7 cellular contexts compared by ENCODE assay signal in genomic region chr6:102619585-102619984, GRCh38.
DNase-seq lines count a peak whose midpoint lies in the region; TF ChIP-seq lines count a peak whose summit lies in the region.

No MANE protein-coding gene starts in this region.

- H3K9ac ChIP-seq in Karpas-422 (ENCODE audit: low read length): peak overlapping the region; percentile 52

- peaks cover 19% of the 10 kb centered on the region for H3K4me1 ChIP-seq in Karpas-422 (ENCODE audit: low read length)

- no peaks in the 10 kb centered on the region for H3K9me3 ChIP-seq in Karpas-422 (ENCODE audit: low read length)

- H3K27ac Mint-ChIP-seq in nephron progenitor cell: no peak overlapping the region
- H3K27ac Mint-ChIP-seq in activated CD4-positive, alpha-beta memory T cell treated with anti-CD3 and anti-CD28 coated beads, Interleukin-2, amount 10 ng/mL, durations not matched to agents 7 days and 5 days: no peak overlapping the region

- H3K9me3 Mint-ChIP-seq in nephron progenitor cell: peaks cover 9% of the 10 kb centered on the region
- no peaks in the 10 kb centered on the region for H3K9me3 Mint-ChIP-seq in activated CD4-positive, alpha-beta memory T cell treated with anti-CD3 and anti-CD28 coated beads, Interleukin-2, amount 10 ng/mL, durations not matched to agents 7 days and 5 days

- DNase-seq in GM13977 (ENCODE audit: low spot score): peak; percentile 2
- DNase-seq in Karpas-422: peak; percentile 82
- DNase-seq in amniotic stem cell (lab: John Stamatoyannopoulos, UW): peak; percentile 7
- DNase-seq in nephron progenitor cell: no peak
- DNase-seq in substantia nigra (lab: John Stamatoyannopoulos, UW): no peak
- no peak for DNase-seq in activated CD4-positive, alpha-beta memory T cell treated with anti-CD3 and anti-CD28 coated beads, Interleukin-2, amount 10 ng/mL, durations not matched to agents 7 days and 5 days
- DNase-seq in islet precursor cell: no peak

- H3K4me3 ChIP-seq in Karpas-422 (ENCODE audit: low read length): no peak overlapping the region

- H3K36me3 ChIP-seq in Karpas-422 (ENCODE audit: insufficient read depth, low read length): no peaks in the 10 kb centered on the region

- peak overlapping the region; percentile 83 for H3K27ac ChIP-seq in Karpas-422 (ENCODE audit: low read length)
- H3K27ac ChIP-seq in substantia nigra (ENCODE audit: low read depth, low read length, poor library complexity, severe bottlenecking): no peak overlapping the region

- H3K27me3 Mint-ChIP-seq in nephron progenitor cell (ENCODE audit: low read depth, poor library complexity): no peaks in the 10 kb centered on the region
- H3K27me3 Mint-ChIP-seq in activated CD4-positive, alpha-beta memory T cell treated with anti-CD3 and anti-CD28 coated beads, Interleukin-2, amount 10 ng/mL, durations not matched to agents 7 days and 5 days: no peaks in the 10 kb centered on the region

- peak overlapping the region; percentile 61; the same call in 1 of the 2 replicates for H2AFZ ChIP-seq in Karpas-422 (ENCODE audit: low read length)

- CTCF ChIA-PET in activated CD4-positive, alpha-beta memory T cell treated with anti-CD3 and anti-CD28 coated beads, Interleukin-2, amount 10 ng/mL, durations not matched to agents 7 days and 5 days (lab: Charles Lee): no interaction called here

- H3K4me1 Mint-ChIP-seq in nephron progenitor cell: peaks cover 14% of the 10 kb centered on the region
- H3K4me1 Mint-ChIP-seq in activated CD4-positive, alpha-beta memory T cell treated with anti-CD3 and anti-CD28 coated beads, Interleukin-2, amount 10 ng/mL, durations not matched to agents 7 days and 5 days: no peaks in the 10 kb centered on the region

- in situ Hi-C loops in GM13977 (cut with MboI; ENCODE audit: low pct_unique_long_range_greater_than_20kb, low sequenced_read_pairs, unreplicated experiment): no loop called here

- POLR2A ChIA-PET in activated CD4-positive, alpha-beta memory T cell treated with anti-CD3 and anti-CD28 coated beads, Interleukin-2, amount 10 ng/mL, durations not matched to agents 7 days and 5 days (lab: Charles Lee): no interaction called here

- no peaks in the 10 kb centered on the region for H4K20me1 ChIP-seq in Karpas-422 (ENCODE audit: insufficient read depth, low read depth, low read length)

- H3K36me3 Mint-ChIP-seq in nephron progenitor cell (ENCODE audit: low read depth): no peaks in the 10 kb centered on the region
- H3K36me3 Mint-ChIP-seq in activated CD4-positive, alpha-beta memory T cell treated with anti-CD3 and anti-CD28 coated beads, Interleukin-2, amount 10 ng/mL, durations not matched to agents 7 days and 5 days (ENCODE audit: low read depth): no peaks in the 10 kb centered on the region

- TF ChIP-seq CTCF in GM13977 (IDR thresholded peaks at IDR 0.05; ENCODE audit: extremely low read depth, insufficient read depth, missing control alignments): peak; percentile 47
- peak; percentile 51 for TF ChIP-seq CTCF in nephron progenitor cell (IDR thresholded peaks at IDR 0.05)

- H3K9me2 ChIP-seq in Karpas-422 (replicated peaks; ENCODE audit: insufficient read depth, low read length): no peaks in the 10 kb centered on the region

- no peaks in the 10 kb centered on the region for H3K27me3 ChIP-seq in Karpas-422 (ENCODE audit: low read length)

- no peak overlapping the region for H3K4me3 Mint-ChIP-seq in nephron progenitor cell
- H3K4me3 Mint-ChIP-seq in activated CD4-positive, alpha-beta memory T cell treated with anti-CD3 and anti-CD28 coated beads, Interleukin-2, amount 10 ng/mL, durations not matched to agents 7 days and 5 days: no peak overlapping the region

- H3K79me2 ChIP-seq in Karpas-422 (ENCODE audit: low read length): no peaks in the 10 kb centered on the region

- peak overlapping the region; percentile 53 for H3K4me2 ChIP-seq in Karpas-422 (ENCODE audit: low read depth, low read length, poor library complexity, severe bottlenecking)

Comparison
In these comparisons a context has a peak if more than half of its experiments do, and no peak if none do; other contexts are left out.
1. DNase-seq: peak in GM13977 (single experiment), Karpas-422 (single experiment) and amniotic stem cell (single experiment); none in nephron progenitor cell (single experiment), substantia nigra (0 of 49), activated CD4-positive, alpha-beta memory T cell treated with anti-CD3 and anti-CD28 coated beads, Interleukin-2, amount 10 ng/mL, durations not matched to agents 7 days and 5 days (single experiment) and islet precursor cell (single experiment).